14 cellular contexts compared by ENCODE assay signal in genomic region chr4:182862921-182863320, GRCh38. TPM values are rescaled to one million over a fixed set of nuclear protein-coding genes. Genes with fewer than 3 reads are reported as not detected.
DNase-seq lines count a peak whose midpoint lies in the region; ATAC-seq and TF ChIP-seq lines count a peak whose summit lies in the region.
"Had no signal": no experiment of that assay in that cellular context is flagged by ENCODE, and none has a peak within 500 bp of the region (broad histone marks: within the 10 kb centered on the region; RNA-seq: fewer than 3 reads in every experiment).

No MANE protein-coding gene starts in this region.

- in situ Hi-C loops in mammary epithelial cell (cut with MboI; ENCODE audit: low sequenced_read_pairs in 2 of 2), result no loop called here

- no TSS peak for BruUV-seq in mammary epithelial cell (replicated peaks; lab: Mats Ljungman, UMichigan)

- H3K27me3 ChIP-seq in mammary epithelial cell (ENCODE audit: insufficient read depth, low read length) (peaks cover 2% of the 10 kb centered on the region), hepatocyte (no peaks in the 10 kb centered on the region)
- H3K27me3 ChIP-seq in CD8-positive, alpha-beta T cell (ENCODE audit: insufficient read depth, low read length), result no peaks in the 10 kb centered on the region
- H3K27me3 ChIP-seq: uterus had no signal

- no peak overlapping the region for H3K27ac Mint-ChIP-seq in CD8-positive, alpha-beta T cell
- H3K27ac Mint-ChIP-seq: nephron had no signal

- 9% methylated on average over 11 of the region's 12 CpGs for WGBS in mammary epithelial cell (ENCODE audit: low coverage, missing lambda C conversion rate)
- 97% methylated on average over 12 of the region's 12 CpGs for WGBS in hepatocyte (ENCODE audit: low lambda C conversion rate, missing lambda C conversion rate)

- no peak overlapping the region for H3K4me3 Mint-ChIP-seq in CD8-positive, alpha-beta T cell
- H3K4me3 Mint-ChIP-seq: nephron had no signal

- H2AFZ ChIP-seq in mammary epithelial cell (ENCODE audit: low read depth, low read length), result peak overlapping the region; percentile 1
- no peak overlapping the region for H2AFZ ChIP-seq in hepatocyte

- dilution Hi-C loops in mammary epithelial cell (cut with HindIII; ENCODE audit: low sequenced_read_pairs), result no loop called here

- H3K4me1 ChIP-seq in mammary epithelial cell (ENCODE audit: insufficient read depth, low read length) (peaks cover 13% of the 10 kb centered on the region), hepatocyte (ENCODE audit: insufficient read depth) (no peaks in the 10 kb centered on the region)
- H3K4me1 ChIP-seq in CD8-positive, alpha-beta T cell (ENCODE audit: insufficient read depth, low read length), result no peaks in the 10 kb centered on the region
- H3K4me1 ChIP-seq: uterus had no signal

- H3K4me2 ChIP-seq in mammary epithelial cell (ENCODE audit: insufficient read depth, low read depth, low read length) (peak overlapping the region; percentile 1), hepatocyte (no peak overlapping the region)

- H3K4me3 ChIP-seq in mammary epithelial cell (replicated peaks in 1 of 3; ENCODE audit: insufficient read depth in 1 of 3, low read depth in 2 of 3, low read length in 3 of 3) (no peak overlapping the region), hepatocyte (no peak overlapping the region)
- H3K4me3 ChIP-seq in CD8-positive, alpha-beta T cell (ENCODE audit: low read depth, low read length), result no peak overlapping the region
- H3K4me3 ChIP-seq: uterus had no signal

- DNase-seq in DMS153 treated with DMSO at 0.1 percent for 48 hours (lab: John Stamatoyannopoulos, UW; ENCODE audit: unreplicated experiment) (peak; percentile 70), NCI-H2081 (lab: John Stamatoyannopoulos, UW) (peak; percentile 86 to 93), mammary epithelial cell (peak; percentile 12), mucosa of gallbladder (ENCODE audit: low spot score) (peak; percentile 88), NCI-H82 (lab: John Stamatoyannopoulos, UW) (no peak), hepatocyte (ENCODE audit: low spot score) (no peak), epidermal melanocyte (ENCODE audit: insufficient read length, low spot score) (no peak)
- no peak for DNase-seq in CD8-positive, alpha-beta T cell
- DNase-seq: ACHN, dermis blood vessel endothelial cell, uterus had no signal

- CTCF ChIA-PET in mammary epithelial cell (lab: Charles Lee; ENCODE audit: low non-redundant PET), result no interaction called here
- CTCF ChIA-PET in CD8-positive, alpha-beta T cell (lab: Charles Lee), result no interaction called here

- H4K20me1 ChIP-seq in mammary epithelial cell (ENCODE audit: insufficient read depth, low read length) (no peaks in the 10 kb centered on the region), hepatocyte (ENCODE audit: insufficient read depth, poor library complexity, severe bottlenecking) (no peaks in the 10 kb centered on the region)

- H3K79me2 ChIP-seq in mammary epithelial cell (ENCODE audit: insufficient read depth, low read length) (no peaks in the 10 kb centered on the region), hepatocyte (no peaks in the 10 kb centered on the region)

- no peaks in the 10 kb centered on the region for H3K27me3 Mint-ChIP-seq in CD8-positive, alpha-beta T cell (ENCODE audit: low read depth)

- peaks cover 5% of the 10 kb centered on the region for H3K36me3 Mint-ChIP-seq in CD8-positive, alpha-beta T cell

- intact Hi-C loops in mammary epithelial cell (cut with micrococcal nuclease), result no loop called here
- intact Hi-C loops in CD8-positive, alpha-beta T cell (cut with DNase I, micrococcal nuclease), result no loop called here

- peaks cover 8% of the 10 kb centered on the region for H3K9me3 Mint-ChIP-seq in CD8-positive, alpha-beta T cell
- H3K9me3 Mint-ChIP-seq: nephron had no signal

- no peak for TF ChIP-seq CTCF in mammary epithelial cell (conservative IDR thresholded peaks at IDR 0.05 in 1 of 2, IDR thresholded peaks at IDR 0.05 in 1 of 2; ENCODE audit: extremely low read depth in 1 of 2, insufficient read depth in 1 of 2, low read depth in 1 of 2, low read length in 2 of 2)
- TF ChIP-seq CTCF in hepatocyte (IDR thresholded peaks at IDR 0.05; ENCODE audit: poor library complexity), result no peak
- no peak for TF ChIP-seq CTCF in CD8-positive, alpha-beta T cell (IDR thresholded peaks at IDR 0.05)

- H3K9me3 ChIP-seq in mammary epithelial cell (replicated peaks; ENCODE audit: insufficient read depth, low read length) (no peaks in the 10 kb centered on the region), hepatocyte (ENCODE audit: low read depth) (no peaks in the 10 kb centered on the region)
- H3K9me3 ChIP-seq in CD8-positive, alpha-beta T cell (ENCODE audit: low read length), result no peaks in the 10 kb centered on the region
- H3K9me3 ChIP-seq: uterus had no signal

- no peak overlapping the region for H3K9ac ChIP-seq in mammary epithelial cell (ENCODE audit: insufficient read depth, low read length)

- POLR2A ChIA-PET in CD8-positive, alpha-beta T cell (lab: Charles Lee), result no interaction called here

- ATAC-seq in CD8-positive, alpha-beta T cell, result no peak
- ATAC-seq: activated CD4-positive, CD25-positive, alpha-beta regulatory T cell treated with anti-CD3 and anti-CD28 coated beads, Interleukin-2, amount 50 U/mL, for 24 hours had no signal

- H3K9me2 ChIP-seq in hepatocyte (replicated peaks; ENCODE audit: insufficient read depth), result no peaks in the 10 kb centered on the region

- H3K27ac ChIP-seq in mammary epithelial cell (ENCODE audit: insufficient read depth, low read depth, low read length) (no peak overlapping the region), hepatocyte (no peak overlapping the region)
- no peak overlapping the region for H3K27ac ChIP-seq in CD8-positive, alpha-beta T cell (ENCODE audit: low read depth, low read length)
- H3K27ac ChIP-seq: HL-60, uterus had no signal

- H3K36me3 ChIP-seq in mammary epithelial cell (ENCODE audit: insufficient read depth, low read length), result no peaks in the 10 kb centered on the region
- no peaks in the 10 kb centered on the region for H3K36me3 ChIP-seq in hepatocyte (replicated peaks; ENCODE audit: insufficient read depth, low read depth)
- H3K36me3 ChIP-seq in CD8-positive, alpha-beta T cell (ENCODE audit: insufficient read depth, low read length), result no peaks in the 10 kb centered on the region
- H3K36me3 ChIP-seq: uterus had no signal

- no peaks in the 10 kb centered on the region for H3K4me1 Mint-ChIP-seq in CD8-positive, alpha-beta T cell (ENCODE audit: low read depth)

RNA-seq across cellular contexts. Expression of gene DCTD, which starts 54.3 kb away (rescaled TPM):
- total RNA-seq in mammary epithelial cell (100 to 1,000 TPM in 1 of 2 donors, 10 to 100 TPM in 1; 71.3 to 121 TPM), mucosa of gallbladder (141 TPM), hepatocyte (86.0 and 92.6 TPM in 2 replicates)
- polyA plus RNA-seq in mammary epithelial cell (105 TPM), hepatocyte (92.4 and 94.8 TPM in 2 replicates)
- polyA minus RNA-seq in mammary epithelial cell, result 163 TPM
- 10 to 100 TPM; 49.6 to 57.0 TPM for total RNA-seq in CD8-positive, alpha-beta T cell

Comparison
In these comparisons a context has a peak if more than half of its experiments do, and no peak if none do; other contexts are left out.
1. DNase-seq: peak in DMS153 treated with DMSO at 0.1 percent for 48 hours (single experiment), NCI-H2081 (2 of 2), mammary epithelial cell (single experiment) and mucosa of gallbladder (single experiment); none in NCI-H82 (single experiment), hepatocyte (single experiment), epidermal melanocyte (single experiment) and CD8-positive, alpha-beta T cell (0 of 7).